9 cellular contexts compared by ENCODE assay signal in the genomic region with DNA sequence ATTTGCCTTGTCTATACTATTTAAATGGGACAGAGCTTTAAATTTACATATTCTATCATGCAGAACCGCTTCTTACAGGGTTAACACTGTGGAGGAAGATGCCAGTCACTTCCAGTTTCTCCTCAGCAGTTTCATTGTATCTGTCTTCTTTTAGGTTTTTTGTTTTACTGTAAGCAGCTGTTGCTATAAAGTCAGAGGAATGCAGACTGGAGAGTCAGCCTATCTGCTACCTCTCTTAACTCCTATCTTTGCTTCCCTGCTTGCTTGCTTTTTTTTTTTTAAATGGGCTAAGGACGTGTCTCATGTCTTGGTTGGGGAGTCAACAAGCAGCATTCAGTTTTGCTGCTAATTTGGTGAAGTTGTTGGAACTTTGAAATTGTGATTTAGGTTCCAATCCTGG. TPM values are rescaled to one million over a fixed set of nuclear protein-coding genes. Genes with fewer than 3 reads are reported as not detected.
DNase-seq lines count a peak whose midpoint lies in the region; ATAC-seq and TF ChIP-seq lines count a peak whose summit lies in the region.
"Had no signal": no experiment of that assay in that cellular context is flagged by ENCODE, and none has a peak within 500 bp of the region (broad histone marks: within the 10 kb centered on the region; RNA-seq: fewer than 3 reads in every experiment).

No MANE protein-coding gene starts in this region.

- no peaks in the 10 kb centered on the region for H3K9me3 Mint-ChIP-seq in activated naive CD4-positive, alpha-beta T cell treated with anti-CD3 and anti-CD28 coated beads for 36 hours
- H3K9me3 Mint-ChIP-seq in activated naive CD4-positive, alpha-beta T cell treated with anti-CD3 and anti-CD28 coated beads, Interleukin-2, amount 10 ng/mL, durations not matched to agents 7 days and 5 days: no peaks in the 10 kb centered on the region
- H3K9me3 Mint-ChIP-seq in stimulated activated effector memory CD8-positive, alpha-beta T cell treated with anti-CD3 and anti-CD28 coated beads, Interleukin-12 subunit alpha, Interleukin-12 subunit beta, amount 100 ng/mL, for 72 hours: no peaks in the 10 kb centered on the region

- H3K4me1 Mint-ChIP-seq in activated naive CD4-positive, alpha-beta T cell treated with anti-CD3 and anti-CD28 coated beads for 36 hours (ENCODE audit: low read depth): peaks cover 91% of the 10 kb centered on the region
- H3K4me1 Mint-ChIP-seq in activated naive CD4-positive, alpha-beta T cell treated with anti-CD3 and anti-CD28 coated beads, Interleukin-2, amount 10 ng/mL, durations not matched to agents 7 days and 5 days: peaks cover 72% of the 10 kb centered on the region
- peaks cover 89% of the 10 kb centered on the region for H3K4me1 Mint-ChIP-seq in stimulated activated effector memory CD8-positive, alpha-beta T cell treated with anti-CD3 and anti-CD28 coated beads, Interleukin-12 subunit alpha, Interleukin-12 subunit beta, amount 100 ng/mL, for 72 hours

- peak overlapping the region; percentile 59 for H3K4me3 Mint-ChIP-seq in activated naive CD4-positive, alpha-beta T cell treated with anti-CD3 and anti-CD28 coated beads for 36 hours
- H3K4me3 Mint-ChIP-seq in activated naive CD4-positive, alpha-beta T cell treated with anti-CD3 and anti-CD28 coated beads, Interleukin-2, amount 10 ng/mL, durations not matched to agents 7 days and 5 days: no peak overlapping the region
- H3K4me3 Mint-ChIP-seq in stimulated activated effector memory CD8-positive, alpha-beta T cell treated with anti-CD3 and anti-CD28 coated beads, Interleukin-12 subunit alpha, Interleukin-12 subunit beta, amount 100 ng/mL, for 72 hours: peak overlapping the region; percentile 29

- H3K36me3 Mint-ChIP-seq in activated naive CD4-positive, alpha-beta T cell treated with anti-CD3 and anti-CD28 coated beads for 36 hours (ENCODE audit: low read depth): no peaks in the 10 kb centered on the region
- H3K36me3 Mint-ChIP-seq in activated naive CD4-positive, alpha-beta T cell treated with anti-CD3 and anti-CD28 coated beads, Interleukin-2, amount 10 ng/mL, durations not matched to agents 7 days and 5 days: peaks cover 7% of the 10 kb centered on the region
- peaks cover 5% of the 10 kb centered on the region for H3K36me3 Mint-ChIP-seq in stimulated activated effector memory CD8-positive, alpha-beta T cell treated with anti-CD3 and anti-CD28 coated beads, Interleukin-12 subunit alpha, Interleukin-12 subunit beta, amount 100 ng/mL, for 72 hours

- H3K27me3 ChIP-seq in ovary: no peaks in the 10 kb centered on the region
- H3K27me3 ChIP-seq: BE2C had no signal

- CTCF ChIA-PET in activated naive CD4-positive, alpha-beta T cell treated with anti-CD3 and anti-CD28 coated beads for 36 hours (lab: Charles Lee): interaction anchor here (0.6 kb wide), 1 partner anchor 285 kb away, joined by 4 read pairs; no protein-coding TSS in a partner anchor
- CTCF ChIA-PET in activated naive CD4-positive, alpha-beta T cell treated with anti-CD3 and anti-CD28 coated beads, Interleukin-2, amount 10 ng/mL, durations not matched to agents 7 days and 5 days (lab: Charles Lee): no interaction called here

- no peak overlapping the region for H3K27ac ChIP-seq in ovary

- no peak for TF ChIP-seq POLR2A in ovary (IDR thresholded peaks at IDR 0.05)

- no peak for DNase-seq in activated naive CD4-positive, alpha-beta T cell treated with anti-CD3 and anti-CD28 coated beads for 36 hours
- DNase-seq in activated naive CD4-positive, alpha-beta T cell treated with anti-CD3 and anti-CD28 coated beads, Interleukin-2, amount 10 ng/mL, durations not matched to agents 7 days and 5 days: no peak
- DNase-seq in NAMALWA (ENCODE audit: low spot score) (peak; percentile 53), activated gamma-delta T cell (lab: John Stamatoyannopoulos, UW) (no peak), ovary (no peak), iPS-NIHi7 (ENCODE audit: extremely low spot score) (no peak)
- no peak for DNase-seq in stimulated activated effector memory CD8-positive, alpha-beta T cell treated with anti-CD3 and anti-CD28 coated beads, Interleukin-12 subunit alpha, Interleukin-12 subunit beta, amount 100 ng/mL, for 72 hours (ENCODE audit: low spot score in 2 of 2)
- DNase-seq: BE2C had no signal

- H3K27ac Mint-ChIP-seq in activated naive CD4-positive, alpha-beta T cell treated with anti-CD3 and anti-CD28 coated beads for 36 hours: peak overlapping the region; percentile 48
- no peak overlapping the region for H3K27ac Mint-ChIP-seq in activated naive CD4-positive, alpha-beta T cell treated with anti-CD3 and anti-CD28 coated beads, Interleukin-2, amount 10 ng/mL, durations not matched to agents 7 days and 5 days
- H3K27ac Mint-ChIP-seq in stimulated activated effector memory CD8-positive, alpha-beta T cell treated with anti-CD3 and anti-CD28 coated beads, Interleukin-12 subunit alpha, Interleukin-12 subunit beta, amount 100 ng/mL, for 72 hours: peak overlapping the region; percentile 17

- H3K36me3 ChIP-seq in ovary: no peaks in the 10 kb centered on the region
- H3K36me3 ChIP-seq: BE2C had no signal

- no peaks in the 10 kb centered on the region for H3K9me3 ChIP-seq in ovary
- H3K9me3 ChIP-seq: BE2C had no signal

- H3K27me3 Mint-ChIP-seq in activated naive CD4-positive, alpha-beta T cell treated with anti-CD3 and anti-CD28 coated beads for 36 hours (ENCODE audit: low read depth): no peaks in the 10 kb centered on the region
- H3K27me3 Mint-ChIP-seq in activated naive CD4-positive, alpha-beta T cell treated with anti-CD3 and anti-CD28 coated beads, Interleukin-2, amount 10 ng/mL, durations not matched to agents 7 days and 5 days: no peaks in the 10 kb centered on the region

- TF ChIP-seq CTCF in ovary (IDR thresholded peaks at IDR 0.05): no peak

- intact Hi-C loops in activated naive CD4-positive, alpha-beta T cell treated with anti-CD3 and anti-CD28 coated beads for 36 hours (cut with micrococcal nuclease): loop anchor here (2.0 to 5.0 kb wide), 2 partner anchors 17 to 94 kb away; no protein-coding TSS in a partner anchor
- intact Hi-C loops in ovary (cut with DNase I): no loop called here

- peaks cover 13% of the 10 kb centered on the region for H3K4me1 ChIP-seq in ovary (ENCODE audit: insufficient read depth)
- H3K4me1 ChIP-seq: BE2C had no signal

- 6 to 26% (median 13%) methylated on average over 2 of the region's 2 CpGs for WGBS in ovary, 3 donors

- ATAC-seq in HG02678 (IDR thresholded peaks at IDR 0.05; ENCODE audit: unreplicated experiment): peak; percentile 89
- ATAC-seq in stimulated activated effector memory CD8-positive, alpha-beta T cell treated with anti-CD3 and anti-CD28 coated beads, Interleukin-12 subunit alpha, Interleukin-12 subunit beta, amount 100 ng/mL, for 72 hours: peak; percentile 64

- TF ChIP-seq EP300 in ovary (IDR thresholded peaks at IDR 0.05): no peak

- H3K4me3 ChIP-seq in ovary: no peak overlapping the region

RNA-seq across cellular contexts. Expression of gene EPC2, which starts 8.9 kb away (rescaled TPM):
- total RNA-seq in activated naive CD4-positive, alpha-beta T cell treated with anti-CD3 and anti-CD28 coated beads for 36 hours: 10 to 100 TPM; 22.8 to 24.0 TPM
- 10 to 100 TPM; 25.7 to 53.4 (median 44.5) TPM for total RNA-seq in ovary
- polyA plus RNA-seq in ovary: 10 to 100 TPM; 27.5 to 35.2 TPM
